ENCODE assay signal across 8 cellular contexts in genomic region chr13:51781246-51782022, GRCh38. TPM values are rescaled to one million over a fixed set of nuclear protein-coding genes. Genes with fewer than 3 reads are reported as not detected.
DNase-seq lines count a peak whose midpoint lies in the region; ATAC-seq, FAIRE-seq and TF ChIP-seq lines count a peak whose summit lies in the region.

No MANE protein-coding gene starts in this region.

- no peak overlapping the region for H2BK120ac ChIP-seq in neuronal stem cell (ENCODE audit: low read depth, low read length)

- H3K36me3 Mint-ChIP-seq in activated CD4-positive, alpha-beta T cell treated with anti-CD3 and anti-CD28 coated beads, Interleukin-2, amount 10 ng/mL, durations not matched to agents 7 days and 5 days (ENCODE audit: low read depth) = no peaks in the 10 kb centered on the region
- no peaks in the 10 kb centered on the region for H3K36me3 Mint-ChIP-seq in IgD-negative memory B cell

- H3K18ac ChIP-seq in neuronal stem cell (ENCODE audit: low read length) = peak overlapping the region; percentile 5

- H4K20me1 ChIP-seq in GM12878 (ENCODE audit: control insufficient read depth, insufficient read depth) = no peaks in the 10 kb centered on the region

- H3K36me3 ChIP-seq in GM12878 (ENCODE audit: control insufficient read depth in 2 of 2, insufficient read depth in 2 of 2, low read length in 1 of 2) (no peaks in the 10 kb centered on the region), neuronal stem cell (replicated peaks in 1 of 2; ENCODE audit: control insufficient read depth in 2 of 2, insufficient read depth in 2 of 2, low read length in 2 of 2) (no peaks in the 10 kb centered on the region), Peyer's patch (no peaks in the 10 kb centered on the region)

- H3K4me2 ChIP-seq in GM12878 (ENCODE audit: control insufficient read depth, insufficient read depth) (no peak overlapping the region), neuronal stem cell (ENCODE audit: insufficient read depth, low read length, poor library complexity, severe bottlenecking) (no peak overlapping the region)

- H3K27me3 ChIP-seq in GM12878 (replicated peaks in 1 of 2; ENCODE audit: control insufficient read depth in 2 of 2, insufficient read depth in 2 of 2, low read length in 1 of 2) (no peaks in the 10 kb centered on the region), neuronal stem cell (ENCODE audit: control insufficient read depth in 3 of 3, insufficient read depth in 3 of 3, low read depth in 1 of 3, low read length in 3 of 3) (no peaks in the 10 kb centered on the region), Peyer's patch (no peaks in the 10 kb centered on the region)

- peaks cover 5% of the 10 kb centered on the region; the same call in 1 of the 2 replicates for H3K4me1 ChIP-seq in GM12878 (ENCODE audit: control insufficient read depth, insufficient read depth, low read length)
- H3K4me1 ChIP-seq in neuronal stem cell (ENCODE audit: control insufficient read depth in 2 of 2, insufficient read depth in 1 of 2, low read depth in 1 of 2, low read length in 2 of 2) = peaks cover 6 to 11% of the 10 kb centered on the region in 2 donors
- peaks cover 0 to 19% (median 0%) of the 10 kb centered on the region in 4 donors for H3K4me1 ChIP-seq in Peyer's patch

- no peaks in the 10 kb centered on the region for H3K9me3 Mint-ChIP-seq in activated CD4-positive, alpha-beta T cell treated with anti-CD3 and anti-CD28 coated beads, Interleukin-2, amount 10 ng/mL, durations not matched to agents 7 days and 5 days
- H3K9me3 Mint-ChIP-seq in IgD-negative memory B cell = peaks cover 0 to 1% (median 0%) of the 10 kb centered on the region in 3 donors

- WGBS in GM12878 (ENCODE audit: insufficient coverage, insufficient replicate concordance, low lambda C conversion rate, missing lambda C conversion rate) = 56% methylated on average over 15 of the region's 15 CpGs
- no CpG with 5 or more reads among the region's 15 CpGs for WGBS in neuronal stem cell (ENCODE audit: extremely low coverage in 2 of 2, insufficient read length in 2 of 2, insufficient replicate concordance in 1 of 2), 2 donors

- H2BK5ac ChIP-seq in neuronal stem cell (ENCODE audit: low read length) = no peak overlapping the region

- no peak overlapping the region for H3K27ac Mint-ChIP-seq in activated CD4-positive, alpha-beta T cell treated with anti-CD3 and anti-CD28 coated beads, Interleukin-2, amount 10 ng/mL, durations not matched to agents 7 days and 5 days
- H3K27ac Mint-ChIP-seq in IgD-negative memory B cell = peak overlapping the region in 2 of 3 donors; percentile 47 to 93

- no peak overlapping the region for H4K8ac ChIP-seq in neuronal stem cell (ENCODE audit: low read depth, low read length)

- FAIRE-seq in GM12878 (lab: Jason Lieb, UNC) = peak; percentile 56

- H3K79me2 ChIP-seq in GM12878 (ENCODE audit: control insufficient read depth, insufficient read depth, low read length) = no peaks in the 10 kb centered on the region

- H3K4ac ChIP-seq in neuronal stem cell (ENCODE audit: low read length) = no peak overlapping the region

- no peak overlapping the region for H3K4me3 ChIP-seq in GM12878
- H3K4me3 ChIP-seq in neuronal stem cell (ENCODE audit: low read length in 2 of 2) = no peak overlapping the region
- no peak overlapping the region for H3K4me3 ChIP-seq in Peyer's patch

- no peak overlapping the region for H2BK12ac ChIP-seq in neuronal stem cell (ENCODE audit: low read length)

- H2AFZ ChIP-seq in GM12878 (ENCODE audit: control insufficient read depth, low read depth, low read length) (peak overlapping the region; percentile 31; the same call in 1 of the 2 replicates), neuronal stem cell (ENCODE audit: low read length) (no peak overlapping the region)

- intact Hi-C loops in GM12878 (cut with micrococcal nuclease; ENCODE audit: unreplicated experiment) = no loop called here

- H3K9me3 ChIP-seq in GM12878 (replicated peaks; ENCODE audit: control insufficient read depth, insufficient read depth, low read length) (no peaks in the 10 kb centered on the region), neuronal stem cell (replicated peaks in 1 of 2; ENCODE audit: control insufficient read depth in 2 of 2, insufficient read depth in 1 of 2, low read depth in 1 of 2, low read length in 2 of 2) (no peaks in the 10 kb centered on the region), Peyer's patch (no peaks in the 10 kb centered on the region)

- in situ Hi-C loops in GM12878 (cut with MboI) = no loop called here

- no peak overlapping the region for H2AK5ac ChIP-seq in neuronal stem cell (ENCODE audit: low read depth, low read length)

- RAD21 ChIA-PET in GM12878 (lab: Charles Lee; ENCODE audit: unreplicated experiment) = interaction anchor here (1.0 to 2.3 kb wide), 6 partner anchors 16 to 656 kb away, joined by 3 to 9 read pairs (median 4); no protein-coding TSS in a partner anchor

- peak; percentile 29 for DNase-seq in activated CD4-positive, alpha-beta T cell treated with anti-CD3 and anti-CD28 coated beads, Interleukin-2, amount 10 ng/mL, durations not matched to agents 7 days and 5 days
- no peak for DNase-seq in activated CD4-positive, alpha-beta T cell treated with anti-CD3 and anti-CD28 coated beads, Interleukin-2, amount 50 U/mL, for 4 hours
- DNase-seq in GM12878 (ENCODE audit: low read depth, low spot score) = no peak
- no peak for DNase-seq in neuronal stem cell (ENCODE audit: low spot score)
- DNase-seq in cortex of kidney (lab: John Stamatoyannopoulos, UW) = no peak
- no peak for DNase-seq in mesenteric fat pad (ENCODE audit: low spot score)
- no peak for DNase-seq in Peyer's patch

- peak overlapping the region; percentile 12 for H2BK15ac ChIP-seq in neuronal stem cell (ENCODE audit: low read length)

- H3K27ac ChIP-seq in GM12878 (ENCODE audit: control insufficient read depth, insufficient read depth) (no peak overlapping the region), neuronal stem cell (replicated peaks; ENCODE audit: low read length) (no peak overlapping the region), Peyer's patch (no peak overlapping the region)

- TF ChIP-seq EP300 in GM12878 (IDR thresholded peaks at IDR 0.05; ENCODE audit: borderline replicate concordance in 1 of 2, control insufficient read depth in 1 of 2, low read depth in 2 of 2, low read length in 2 of 2) = no peak

- peak; percentile 66 for TF ChIP-seq RAD21 in GM12878 (IDR thresholded peaks at IDR 0.05; ENCODE audit: insufficient read depth, low read depth, low read length)

- H3K14ac ChIP-seq in neuronal stem cell (ENCODE audit: low read length) = peak overlapping the region; percentile 61

- peak; percentile 86 for ATAC-seq in GM12878

- CTCF ChIA-PET in activated CD4-positive, alpha-beta T cell treated with anti-CD3 and anti-CD28 coated beads, Interleukin-2, amount 10 ng/mL, durations not matched to agents 7 days and 5 days (lab: Charles Lee) = interaction anchor here (0.6 to 4.3 kb wide), 3 partner anchors 16 to 374 kb away, joined by 3 to 15 read pairs (median 3); no protein-coding TSS in a partner anchor
- CTCF ChIA-PET in GM12878 (lab: Yijun Ruan, JAX) = interaction anchor here (0.6 to 3.5 kb wide), 17 partner anchors 17 to 495 kb away, joined by 3 to 14 read pairs (median 3); no protein-coding TSS in a partner anchor

- no peaks in the 10 kb centered on the region for H3K79me1 ChIP-seq in neuronal stem cell (ENCODE audit: low read depth, low read length)

- BruUV-seq in GM12878 (replicated peaks; lab: Mats Ljungman, UMichigan) = no TSS peak

- H4K91ac ChIP-seq in neuronal stem cell (ENCODE audit: low read depth, low read length, poor library complexity) = no peak overlapping the region

- H3K4me1 Mint-ChIP-seq in activated CD4-positive, alpha-beta T cell treated with anti-CD3 and anti-CD28 coated beads, Interleukin-2, amount 10 ng/mL, durations not matched to agents 7 days and 5 days = peaks cover 2% of the 10 kb centered on the region
- peaks cover 10 to 13% (median 11%) of the 10 kb centered on the region in 3 donors for H3K4me1 Mint-ChIP-seq in IgD-negative memory B cell

- SMC1A ChIA-PET in GM12878 (lab: Charles Lee; ENCODE audit: uncharacterized antibody, unreplicated experiment) = interaction anchor here (0.7 to 2.7 kb wide), 11 partner anchors 13 to 353 kb away, joined by 3 to 13 read pairs (median 4); partner anchors contain the start of gene INTS6

- TF ChIP-seq POLR2A in GM12878 (IDR thresholded peaks at IDR 0.05; ENCODE audit: low read depth, low read length) (no peak), Peyer's patch (IDR thresholded peaks at IDR 0.05) (no peak)

- peak; percentile 38 to 61 (median 57); a peak in 4 of 6 replicates for TF ChIP-seq CTCF in GM12878 (IDR thresholded peaks at IDR 0.05 in 2 of 3, conservative IDR thresholded peaks at IDR 0.05 in 1 of 3; ENCODE audit: control insufficient read depth in 2 of 3, extremely low read depth in 1 of 3, insufficient read depth in 1 of 3, low read depth in 3 of 3, low read length in 3 of 3)
- peak in 2 of 6 experiments; percentile 24 to 29 for TF ChIP-seq CTCF in Peyer's patch (IDR thresholded peaks at IDR 0.05)

- H3K9ac ChIP-seq in GM12878 (ENCODE audit: control insufficient read depth, insufficient read depth, low read length) (no peak overlapping the region), neuronal stem cell (ENCODE audit: low read depth, low read length, poor library complexity) (no peak overlapping the region)

- no peak overlapping the region for H3K23ac ChIP-seq in neuronal stem cell (ENCODE audit: low read depth, low read length, poor library complexity)

- no peak overlapping the region for H3K4me3 Mint-ChIP-seq in activated CD4-positive, alpha-beta T cell treated with anti-CD3 and anti-CD28 coated beads, Interleukin-2, amount 10 ng/mL, durations not matched to agents 7 days and 5 days
- peak overlapping the region in 2 of 4 donors; percentile 26 to 49 for H3K4me3 Mint-ChIP-seq in IgD-negative memory B cell

- no peaks in the 10 kb centered on the region for H3K27me3 Mint-ChIP-seq in activated CD4-positive, alpha-beta T cell treated with anti-CD3 and anti-CD28 coated beads, Interleukin-2, amount 10 ng/mL, durations not matched to agents 7 days and 5 days
- no peaks in the 10 kb centered on the region for H3K27me3 Mint-ChIP-seq in IgD-negative memory B cell

- POLR2A ChIA-PET in activated CD4-positive, alpha-beta T cell treated with anti-CD3 and anti-CD28 coated beads, Interleukin-2, amount 10 ng/mL, durations not matched to agents 7 days and 5 days (lab: Charles Lee) = no interaction called here
- POLR2A ChIA-PET in GM12878 (lab: Charles Lee) = interaction anchor here (0.9 kb wide), 1 partner anchor 17 kb away, joined by 3 read pairs; no protein-coding TSS in a partner anchor

RNA-seq across cellular contexts. Expression of gene DHRS12, which starts 22.5 kb away (rescaled TPM):
- 1 to 10 TPM; 9.5 to 9.7 TPM for total RNA-seq in activated CD4-positive, alpha-beta T cell treated with anti-CD3 and anti-CD28 coated beads, Interleukin-2, amount 10 ng/mL, durations not matched to agents 7 days and 5 days
- polyA plus RNA-seq in IgD-negative memory B cell (22.0 TPM), GM12878 (2011; rRNA removed) (5.5 and 6.5 TPM in 2 replicates), GM12878 (2014; fragmentation: Illumina TruSeq; extraction: Trizol) (7.8 and 9.0 TPM in 2 replicates), GM12878 (2014; fragmentation: Nextera tagmentation; extraction: Ambion mirVana) (1 to 10 TPM; 2.9 to 4.0 TPM), GM12878 (2014; rRNA removed) (8.8 and 11.9 TPM in 2 replicates), GM12878 (2016; fragmentation: Nextera tagmentation; extraction: Ambion mirVana) (10 to 100 TPM; 10.7 to 11.3 TPM)
- total RNA-seq in GM12878 (2013; cell fraction: nucleolus; rRNA removed) = 4.2 and 5.0 TPM in 2 replicates
- total RNA-seq in GM12878 (2014; rRNA removed) (9.9 and 11.6 TPM in 2 replicates), GM12878 (2014; rRNA removed; fragmentation: Illumina TruSeq; extraction: Trizol) (4.3 TPM in 2 replicates), GM12878 (2021) (7.0 and 7.7 TPM in 2 replicates), mesenteric fat pad (14.8 TPM), Peyer's patch (10 to 100 TPM in 3 of 4 donors, 1 to 10 TPM in 1; 8.1 to 21.7 (median 12.5) TPM)
- 3.4 TPM for polyA plus RNA-seq in GM12878 (2011; ENCODE audit: low read depth)
- polyA plus RNA-seq in GM12878 (2011; cell fraction: cytosol; rRNA removed) = 4.8 and 5.9 TPM in 2 replicates
- polyA plus RNA-seq in GM12878 (2011; cell fraction: nucleus; rRNA removed) = 9.8 and 10.1 TPM in 2 replicates
- polyA plus RNA-seq in GM12878 (2012) = 6.4 and 7.2 TPM in 2 replicates
- 2.9 and 4.2 TPM in 2 replicates for polyA minus RNA-seq in GM12878 (2011; rRNA and poly(A)+ RNA removed)
- 2.3 TPM in 1 of 2 replicates, not detected in the other for polyA minus RNA-seq in GM12878 (2011; cell fraction: cytosol; rRNA and poly(A)+ RNA removed)
- polyA minus RNA-seq in GM12878 (2011; cell fraction: nucleus; rRNA and poly(A)+ RNA removed) = 3.6 and 5.7 TPM in 2 replicates
- polyA plus RNA-seq in neuronal stem cell (2013, experiment 1 of 2) = 18.5 TPM
- 20.4 TPM for polyA plus RNA-seq in neuronal stem cell (2013, experiment 2 of 2)
